Comparison of ENCODE assay signal across 8 cellular contexts in genomic region chr9:131125038-131125287, GRCh38. TPM values are rescaled to one million over a fixed set of nuclear protein-coding genes. Genes with fewer than 3 reads are reported as not detected.
A peak's percentile ranks its signal among the peaks of the same experiment; 100 is the strongest.
DNase-seq lines count a peak whose midpoint lies in the region; ATAC-seq lines count a peak whose summit lies in the region.

No MANE protein-coding gene starts in this region.

- H3K9me3 ChIP-seq in iPS-18a (ENCODE audit: control insufficient read depth, low read depth, low read length), result no peaks in the 10 kb centered on the region

- peak overlapping the region; percentile 94 for H3K27ac Mint-ChIP-seq in activated T-helper 2 cell treated with anti-CD3 and anti-CD28 coated beads, Interferon-gamma antibody, Interleukin-2, Interleukin-4, amounts not matched to agents 10 μg/mL and 5 μg/mL and 100 μg/mL, durations not matched to agents 14 hours and 24 hours and 36 hours

- no peaks in the 10 kb centered on the region for H3K27me3 ChIP-seq in iPS-18a (ENCODE audit: control insufficient read depth, insufficient read depth, low read length)

- intact Hi-C loops in activated T-helper 2 cell treated with anti-CD3 and anti-CD28 coated beads, Interferon-gamma antibody, Interleukin-2, Interleukin-4, amounts not matched to agents 10 μg/mL and 5 μg/mL and 100 μg/mL, durations not matched to agents 14 hours and 24 hours and 36 hours (cut with micrococcal nuclease), result loop anchor here (5.0 kb wide), 1 partner anchor 152 kb away; the partner anchor contains the start of gene FAM78A

- H3K4me1 Mint-ChIP-seq in activated T-helper 2 cell treated with anti-CD3 and anti-CD28 coated beads, Interferon-gamma antibody, Interleukin-2, Interleukin-4, amounts not matched to agents 10 μg/mL and 5 μg/mL and 100 μg/mL, durations not matched to agents 14 hours and 24 hours and 36 hours (ENCODE audit: low read depth), result peaks cover 16% of the 10 kb centered on the region

- H3K27me3 Mint-ChIP-seq in activated T-helper 2 cell treated with anti-CD3 and anti-CD28 coated beads, Interferon-gamma antibody, Interleukin-2, Interleukin-4, amounts not matched to agents 10 μg/mL and 5 μg/mL and 100 μg/mL, durations not matched to agents 14 hours and 24 hours and 36 hours (ENCODE audit: low read depth), result no peaks in the 10 kb centered on the region

- no peak for ATAC-seq in GM18873 (IDR thresholded peaks at IDR 0.05; ENCODE audit: low FRiP score, unreplicated experiment)

- DNase-seq in NCI-H82 (lab: John Stamatoyannopoulos, UW), result peak; percentile 75
- no peak for DNase-seq in NCI-H82 treated with DMSO at 0.1 percent for 48 hours (lab: John Stamatoyannopoulos, UW; ENCODE audit: unreplicated experiment)
- no peak for DNase-seq in activated T-helper 2 cell treated with anti-CD3 and anti-CD28 coated beads, Interferon-gamma antibody, Interleukin-2, Interleukin-4, amounts not matched to agents 10 μg/mL and 5 μg/mL and 100 μg/mL, durations not matched to agents 14 hours and 24 hours and 36 hours (ENCODE audit: low spot score)
- DNase-seq in substantia nigra (lab: John Stamatoyannopoulos, UW), result no peak
- no peak for DNase-seq in SKM-1 treated with dmso at 0.1 percent for 144 hours (lab: John Stamatoyannopoulos, UW; ENCODE audit: unreplicated experiment)
- no peak for DNase-seq in putamen (ENCODE audit: low spot score)

- H3K27ac ChIP-seq in iPS-18a (ENCODE audit: low read length) (peak overlapping the region; percentile 90), substantia nigra (ENCODE audit: low read depth, low read length, poor library complexity, severe bottlenecking) (peak overlapping the region; percentile 90)

- peak overlapping the region; percentile 83 for H3K4me3 ChIP-seq in iPS-18a (ENCODE audit: low read length)

- H3K4me3 Mint-ChIP-seq in activated T-helper 2 cell treated with anti-CD3 and anti-CD28 coated beads, Interferon-gamma antibody, Interleukin-2, Interleukin-4, amounts not matched to agents 10 μg/mL and 5 μg/mL and 100 μg/mL, durations not matched to agents 14 hours and 24 hours and 36 hours (ENCODE audit: low read depth), result peak overlapping the region; percentile 98

- no peaks in the 10 kb centered on the region for H3K9me3 Mint-ChIP-seq in activated T-helper 2 cell treated with anti-CD3 and anti-CD28 coated beads, Interferon-gamma antibody, Interleukin-2, Interleukin-4, amounts not matched to agents 10 μg/mL and 5 μg/mL and 100 μg/mL, durations not matched to agents 14 hours and 24 hours and 36 hours

- H3K4me1 ChIP-seq in iPS-18a (ENCODE audit: control insufficient read depth, low read depth, low read length), result peaks cover 3% of the 10 kb centered on the region

- H3K36me3 ChIP-seq in iPS-18a (ENCODE audit: control insufficient read depth, low read depth, low read length), result peaks cover 51% of the 10 kb centered on the region

- peaks cover 33% of the 10 kb centered on the region for H3K36me3 Mint-ChIP-seq in activated T-helper 2 cell treated with anti-CD3 and anti-CD28 coated beads, Interferon-gamma antibody, Interleukin-2, Interleukin-4, amounts not matched to agents 10 μg/mL and 5 μg/mL and 100 μg/mL, durations not matched to agents 14 hours and 24 hours and 36 hours (ENCODE audit: low read depth)

- H3K9ac ChIP-seq in iPS-18a (ENCODE audit: low read length), result peak overlapping the region; percentile 96

RNA-seq across cellular contexts. Expression of gene NUP214, which starts 0.4 kb away (rescaled TPM):
- total RNA-seq in activated T-helper 2 cell treated with anti-CD3 and anti-CD28 coated beads, Interferon-gamma antibody, Interleukin-2, Interleukin-4, amounts not matched to agents 10 μg/mL and 5 μg/mL and 100 μg/mL, durations not matched to agents 14 hours and 24 hours and 36 hours, result 67.4 and 78.1 TPM in 2 replicates

RNA-seq across cellular contexts. Expression of gene AIF1L, which starts 28.6 kb away (rescaled TPM):
- total RNA-seq in activated T-helper 2 cell treated with anti-CD3 and anti-CD28 coated beads, Interferon-gamma antibody, Interleukin-2, Interleukin-4, amounts not matched to agents 10 μg/mL and 5 μg/mL and 100 μg/mL, durations not matched to agents 14 hours and 24 hours and 36 hours, result 0.27 and 0.55 TPM in 2 replicates
